In genomic region chr17:1315891-1316403, GRCh38 we compare ENCODE assay signal across 17 cellular contexts. TPM values are rescaled to one million over a fixed set of nuclear protein-coding genes. Genes with fewer than 3 reads are reported as not detected.
DNase-seq lines count a peak whose midpoint lies in the region; ATAC-seq and TF ChIP-seq lines count a peak whose summit lies in the region.
"Had no signal": no experiment of that assay in that cellular context is flagged by ENCODE, and none has a peak within 500 bp of the region (broad histone marks: within the 10 kb centered on the region; RNA-seq: fewer than 3 reads in every experiment).

No MANE protein-coding gene starts in this region.

- no peaks in the 10 kb centered on the region for H3K9me3 ChIP-seq in SK-N-MC (ENCODE audit: low read depth, low read length)
- no peaks in the 10 kb centered on the region for H3K9me3 ChIP-seq in osteoblast (ENCODE audit: low read depth, low read length)
- H3K9me3 ChIP-seq in vagina: no peaks in the 10 kb centered on the region
- H3K9me3 ChIP-seq: spleen, uterus had no signal

- no peaks in the 10 kb centered on the region for H4K20me1 ChIP-seq in osteoblast (ENCODE audit: insufficient read depth, low read length)

- H3K4me1 ChIP-seq in osteoblast (ENCODE audit: insufficient read depth, low read length) (no peaks in the 10 kb centered on the region), vagina (no peaks in the 10 kb centered on the region)
- H3K4me1 ChIP-seq: spleen, uterus had no signal

- no peak overlapping the region for H3K27ac ChIP-seq in SK-N-MC
- H3K27ac ChIP-seq in osteoblast (ENCODE audit: low read depth, low read length): no peak overlapping the region
- H3K27ac ChIP-seq in vagina: no peak overlapping the region
- H3K27ac ChIP-seq: spleen, uterus had no signal

- DNase-seq in D341Med (ENCODE audit: low spot score) (peak; percentile 52), NCI-H1930 (lab: John Stamatoyannopoulos, UW) (peak; percentile 42 to 66), SK-N-MC (ENCODE audit: low read depth, low spot score) (no peak), osteoblast (ENCODE audit: insufficient read length, low spot score, missing footprints) (peak; percentile 80), vagina (ENCODE audit: extremely low spot score in 2 of 2) (no peak), foreskin fibroblast (no peak)
- DNase-seq: activated effector memory CD4-positive, alpha-beta T cell treated with Interleukin-2 at 50 U/mL for 16 hours; amygdala; NCI-H1694; SIG-M5; spleen; stimulated activated naive CD4-positive, alpha-beta T cell had no signal

- H3K79me2 ChIP-seq in osteoblast (ENCODE audit: insufficient read depth, low read length): no peaks in the 10 kb centered on the region

- TF ChIP-seq CTCF in osteoblast (IDR thresholded peaks at IDR 0.05; ENCODE audit: extremely low read depth, low read depth, low read length): no peak
- no peak for TF ChIP-seq CTCF in vagina (IDR thresholded peaks at IDR 0.05)
- TF ChIP-seq CTCF in foreskin fibroblast (IDR thresholded peaks at IDR 0.05; ENCODE audit: low read depth, low read length): no peak

- no peak for TF ChIP-seq POLR2A in vagina (IDR thresholded peaks at IDR 0.05)

- intact Hi-C loops in vagina (cut with DNase I): no loop called here

- H3K27me3 ChIP-seq in osteoblast (ENCODE audit: insufficient read depth, low read length) (peaks cover 15% of the 10 kb centered on the region), vagina (no peaks in the 10 kb centered on the region)
- H3K27me3 ChIP-seq: uterus had no signal

- H3K4me2 ChIP-seq in osteoblast (ENCODE audit: insufficient read depth, low read length): no peak overlapping the region

- no peak overlapping the region for H2AFZ ChIP-seq in osteoblast (ENCODE audit: low read length)

- H3K36me3 ChIP-seq in SK-N-MC (ENCODE audit: insufficient read depth, low read length) (no peaks in the 10 kb centered on the region), osteoblast (ENCODE audit: insufficient read depth, low read length) (no peaks in the 10 kb centered on the region), vagina (no peaks in the 10 kb centered on the region)
- H3K36me3 ChIP-seq: spleen, uterus had no signal

- ATAC-seq in GM19463 (IDR thresholded peaks at IDR 0.05; ENCODE audit: unreplicated experiment): no peak
- no peak for ATAC-seq in GM18873 (IDR thresholded peaks at IDR 0.05; ENCODE audit: low FRiP score, unreplicated experiment)
- ATAC-seq: activated CD4-positive, CD25-positive, alpha-beta regulatory T cell treated with anti-CD3 and anti-CD28 coated beads, Interleukin-2, amount 50 U/mL, for 24 hours had no signal

- H3K9ac ChIP-seq in SK-N-MC (ENCODE audit: insufficient read length): no peak overlapping the region

- H3K4me3 ChIP-seq in SK-N-MC (peak overlapping the region; percentile 36; the same call in 1 of the 2 replicates), osteoblast (ENCODE audit: insufficient read depth, low read length) (no peak overlapping the region), vagina (no peak overlapping the region), foreskin fibroblast (ENCODE audit: low read depth in 1 of 2, low read length in 2 of 2) (no peak overlapping the region)
- H3K4me3 ChIP-seq: spleen, uterus had no signal

RNA-seq across cellular contexts. Expression of gene TRARG1, which starts 36.5 kb away (rescaled TPM):
- total RNA-seq in osteoblast: not detected in 2 replicates
- total RNA-seq in vagina: 9.8 TPM
- total RNA-seq: liver, spleen had no signal

RNA-seq across cellular contexts. Expression of gene BHLHA9, which starts 45.7 kb away (rescaled TPM):
- total RNA-seq in osteoblast: not detected in 2 replicates
- not detected for total RNA-seq in vagina
- total RNA-seq: liver, spleen, uterus had no signal

Comparison
In these comparisons a context has a peak if more than half of its experiments do, and no peak if none do; other contexts are left out.
1. DNase-seq: peak in D341Med (single experiment), NCI-H1930 (2 of 2) and osteoblast (single experiment); none in SK-N-MC (single experiment), vagina (0 of 2) and foreskin fibroblast (0 of 2).
2. RNA of gene TRARG1, which starts 36.5 kb away (total RNA-seq): 9.8 TPM in vagina (single experiment); not detected in osteoblast; every median in the first group is over 10 times any median in the second.